Comparison of ENCODE assay signal across 8 cellular contexts in genomic region chr16:67246945-67247697, GRCh38.
DNase-seq lines count a peak whose midpoint lies in the region; ATAC-seq and TF ChIP-seq lines count a peak whose summit lies in the region.

Gene FHOD1 (minus strand): TSS chr16:67247481. CDS start chr16:67247410, 71 bp downstream.

- H3K4me3 Mint-ChIP-seq in nephron = peak within 1 kb of the TSS; percentile 87 to 90 (median 89)

- peak within 1 kb of the TSS; percentile 46 to 89 (median 59) for H3K27ac Mint-ChIP-seq in nephron

- H3K9me2 ChIP-seq in MM.1S (replicated peaks; ENCODE audit: insufficient read depth, low read length) = no peaks in the 10 kb centered on the region

- peak within 1 kb of the TSS; percentile 85 for H3K27ac ChIP-seq in MM.1S (ENCODE audit: low read length)

- peak within 1 kb of the TSS; percentile 79 for H3K4me2 ChIP-seq in MM.1S (ENCODE audit: low read depth, low read length)

- peaks cover 28% of the 10 kb centered on the region for H3K27me3 Mint-ChIP-seq in nephron (ENCODE audit: low read depth)

- H3K27me3 ChIP-seq in HAP-1 (ENCODE audit: low read depth) = peaks cover 26% of the 10 kb centered on the region
- peaks cover 18% of the 10 kb centered on the region for H3K27me3 ChIP-seq in MM.1S (replicated peaks; ENCODE audit: insufficient read depth, low read length)

- no peaks in the 10 kb centered on the region for H3K36me3 Mint-ChIP-seq in nephron (ENCODE audit: low read depth)

- DNase-seq in HAP-1 (ENCODE audit: low spot score in 2 of 2) (peak; percentile 95 to 99), MM.1S (peak; percentile 98), SHP77 treated with DMSO at 0.1 percent for 48 hours (lab: John Stamatoyannopoulos, UW) (peak; percentile 72), fibroblast of peridontal ligament (ENCODE audit: extremely low read depth) (peak; percentile 92)
- DNase-seq in activated effector memory CD4-positive, alpha-beta T cell treated with Interleukin-2 at 50 U/mL for 16 hours = peak; percentile 94
- peak; percentile 99 for DNase-seq in stimulated activated naive CD8-positive, alpha-beta T cell treated with anti-CD3 and anti-CD28 coated beads, Interleukin-15, Interleukin-2, amounts not matched to agents 100 U/mL and 50 U/mL, for 24 hours

- H3K9me3 ChIP-seq in ES-I3 (ENCODE audit: control insufficient read depth, insufficient read depth, low read length) (no peaks in the 10 kb centered on the region), HAP-1 (no peaks in the 10 kb centered on the region), MM.1S (replicated peaks; ENCODE audit: insufficient read depth, low read length) (no peaks in the 10 kb centered on the region)

- H3K4me1 ChIP-seq in ES-I3 (ENCODE audit: insufficient read depth, low read length) = peaks cover 29% of the 10 kb centered on the region
- peaks cover 13% of the 10 kb centered on the region for H3K4me1 ChIP-seq in HAP-1
- H3K4me1 ChIP-seq in MM.1S (ENCODE audit: low read length) = peaks cover 36% of the 10 kb centered on the region

- peaks cover 44% of the 10 kb centered on the region for H3F3A ChIP-seq in MM.1S (ENCODE audit: insufficient read depth, low read length)

- H2AFZ ChIP-seq in MM.1S (ENCODE audit: low read length) = peak within 1 kb of the TSS; percentile 94

- H3K4me3 ChIP-seq in HAP-1 (peak within 1 kb of the TSS; percentile 93), MM.1S (ENCODE audit: low read length) (peak within 1 kb of the TSS; percentile 93)

- H3K9me3 Mint-ChIP-seq in nephron = no peaks in the 10 kb centered on the region

- TF ChIP-seq CTCF in MM.1S (IDR thresholded peaks at IDR 0.05; ENCODE audit: low read length) (0 out of 2 replicates have a peak, but pooled peaks have one; percentile 2), nephron (IDR thresholded peaks at IDR 0.05; ENCODE audit: unreplicated experiment in 3 of 3) (no peak)

- in situ Hi-C loops in HAP-1 (cut with MboI; ENCODE audit: low sequenced_read_pairs) = no loop called here

- no peaks in the 10 kb centered on the region for H4K20me1 ChIP-seq in MM.1S (ENCODE audit: insufficient read depth, low read length)

- peak; percentile 66 for ATAC-seq in stimulated activated naive CD8-positive, alpha-beta T cell treated with anti-CD3 and anti-CD28 coated beads, Interleukin-15, Interleukin-2, amounts not matched to agents 100 U/mL and 50 U/mL, for 24 hours

- peaks cover 35% of the 10 kb centered on the region for H3K79me2 ChIP-seq in MM.1S (ENCODE audit: low read length)

- H3K9ac ChIP-seq in ES-I3 (ENCODE audit: low read depth, low read length) (peak within 1 kb of the TSS; percentile 96), MM.1S (ENCODE audit: low read length) (peak within 1 kb of the TSS; percentile 80)

- H3K36me3 ChIP-seq in ES-I3 (ENCODE audit: insufficient read depth, low read length) (no peaks in the 10 kb centered on the region), HAP-1 (replicated peaks) (0 out of 2 replicates have a peak, but pooled peaks cover 3% of the 10 kb centered on the region), MM.1S (replicated peaks; ENCODE audit: insufficient read depth, low read length) (no peaks in the 10 kb centered on the region)

- H3K4me1 Mint-ChIP-seq in nephron = peaks cover 34% of the 10 kb centered on the region

Comparison
In these comparisons a context has a peak if more than half of its experiments do, and no peak if none do; other contexts are left out.
1. Peak in every context shown above with its lines: DNase-seq, ATAC-seq, H3K4me3 ChIP-seq and H3K27ac ChIP-seq.